Comparison of ENCODE assay signal across 8 cellular contexts in the genomic region with DNA sequence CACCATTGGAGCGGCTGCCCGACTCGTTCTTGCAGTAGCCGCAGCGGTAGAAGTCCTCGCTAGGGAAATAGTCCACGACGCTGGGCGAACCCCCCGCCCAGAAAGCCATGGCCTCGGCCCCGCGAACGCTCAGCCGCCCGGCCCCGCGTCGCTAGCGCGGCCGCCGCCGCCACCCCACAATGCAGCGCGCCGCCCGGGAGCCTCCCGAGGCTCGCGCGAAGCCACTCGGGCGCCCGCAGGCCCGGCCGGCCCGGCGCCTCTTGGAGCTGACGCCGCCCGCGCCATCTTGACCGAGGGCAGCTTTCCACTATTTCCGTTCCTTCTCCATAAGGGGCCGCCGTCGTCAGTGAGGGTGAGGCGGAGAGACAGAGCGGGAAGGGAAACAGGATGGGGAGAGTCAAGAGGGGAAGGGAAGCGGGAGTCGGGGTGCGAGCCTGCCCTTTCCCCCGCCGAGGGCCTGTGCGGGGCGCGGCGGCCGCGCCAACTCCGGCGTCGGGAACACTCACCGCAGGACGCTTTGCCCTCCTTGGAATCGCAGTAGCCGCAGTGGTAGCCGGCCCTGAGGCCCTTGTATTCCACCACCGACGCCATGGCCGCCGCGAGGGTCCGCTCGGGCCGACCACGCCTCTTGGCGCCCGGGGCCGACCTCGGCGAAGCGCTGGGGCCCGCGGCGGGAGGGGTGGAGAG. TPM values are rescaled to one million over a fixed set of nuclear protein-coding genes. Genes with fewer than 3 reads are reported as not detected.
DNase-seq lines count a peak whose midpoint lies in the region; ATAC-seq and TF ChIP-seq lines count a peak whose summit lies in the region.

ATE1 (minus strand) TSS at position 191 of the 687 bp plus-strand sequence; CDS start at position 109, 82 bp downstream.

- peak within 1 kb of the TSS; percentile 93 for H4K5ac ChIP-seq in IMR-90 (ENCODE audit: low read depth, low read length)

- H2AK5ac ChIP-seq in IMR-90 (ENCODE audit: low read depth, low read length): peak within 1 kb of the TSS; percentile 47; the same call in 1 of the 2 replicates

- H3K4me1 ChIP-seq in IMR-90 (ENCODE audit: control insufficient read depth, insufficient read depth, low read length) (no peaks in the 10 kb centered on the region), mucosa of rectum (ENCODE audit: control insufficient read depth in 2 of 2, insufficient read depth in 2 of 2, low read length in 2 of 2) (peaks cover 10 to 32% of the 10 kb centered on the region in 2 donors)

- peak within 1 kb of the TSS; percentile 93 for H3K9ac ChIP-seq in IMR-90 (ENCODE audit: low read depth, low read length)
- peak within 1 kb of the TSS; percentile 95 to 96 for H3K9ac ChIP-seq in mucosa of rectum (ENCODE audit: low read depth in 1 of 2, low read length in 2 of 2)

- peak within 1 kb of the TSS; percentile 71 for H4K91ac ChIP-seq in IMR-90 (ENCODE audit: insufficient read depth, low read depth, low read length)

- H3K18ac ChIP-seq in IMR-90 (ENCODE audit: low read depth, low read length): peak within 1 kb of the TSS; percentile 74

- peaks cover 29% of the 10 kb centered on the region for H3K4me1 Mint-ChIP-seq in activated T-cell treated with anti-CD3 and anti-CD28 coated beads, Interleukin-2, amount 50 U/mL, for 24 hours (ENCODE audit: low read depth)

- dilution Hi-C loops in IMR-90 (cut with HindIII; ENCODE audit: low sequenced_read_pairs, unreplicated experiment): no loop called here

- no peaks in the 10 kb centered on the region for H3K27me3 ChIP-seq in IMR-90 (ENCODE audit: control insufficient read depth, insufficient read depth, low read length)
- no peaks in the 10 kb centered on the region for H3K27me3 ChIP-seq in mucosa of rectum (ENCODE audit: control insufficient read depth in 2 of 2, insufficient read depth in 2 of 2, low read length in 2 of 2)

- POLR2A ChIA-PET in IMR-90 (lab: Charles Lee; ENCODE audit: unreplicated experiment): interaction anchor here (0.5 kb wide), 1 partner anchor 1077 kb away, joined by 4 read pairs; no protein-coding TSS in a partner anchor

- H3K27me3 Mint-ChIP-seq in activated T-cell treated with anti-CD3 and anti-CD28 coated beads, Interleukin-2, amount 50 U/mL, for 24 hours: no peaks in the 10 kb centered on the region

- H3K23ac ChIP-seq in IMR-90 (ENCODE audit: low read depth, low read length): peak within 1 kb of the TSS; percentile 79

- peak within 1 kb of the TSS; percentile 97 for H2AFZ ChIP-seq in IMR-90 (replicated peaks; ENCODE audit: low read length, poor library complexity)

- H3K4ac ChIP-seq in IMR-90 (ENCODE audit: low read depth, low read length): peak within 1 kb of the TSS; percentile 83

- H2BK120ac ChIP-seq in IMR-90 (ENCODE audit: low read depth, low read length): peak within 1 kb of the TSS; percentile 73; the same call in 1 of the 2 replicates

- peak within 1 kb of the TSS; percentile 96 for H2BK5ac ChIP-seq in IMR-90 (ENCODE audit: low read depth, low read length, poor library complexity, severe bottlenecking)

- H2AK9ac ChIP-seq in IMR-90 (replicated peaks; ENCODE audit: low read depth, low read length, poor library complexity): peak within 1 kb of the TSS; percentile 80

- peak within 1 kb of the TSS; percentile 84 for H3K14ac ChIP-seq in IMR-90 (replicated peaks; ENCODE audit: low read depth, low read length)

- no peaks in the 10 kb centered on the region for H4K20me1 ChIP-seq in IMR-90 (ENCODE audit: insufficient read depth, low read length)

- peaks cover 10 to 39% of the 10 kb centered on the region in 2 experiments for H3K79me1 ChIP-seq in IMR-90 (ENCODE audit: low read depth in 1 of 2, low read length in 2 of 2)

- in situ Hi-C loops in IMR-90 (cut with MboI; ENCODE audit: low sequenced_read_pairs): no loop called here

- peak within 1 kb of the TSS; percentile 76 to 93 for H4K8ac ChIP-seq in IMR-90 (ENCODE audit: low read depth in 2 of 2, low read length in 2 of 2)

- peak; percentile 86 for ATAC-seq in GM21528 (IDR thresholded peaks at IDR 0.05; ENCODE audit: low FRiP score, unreplicated experiment)
- peak; percentile 95 for ATAC-seq in IMR-90 (ENCODE audit: low read depth)

- CTCF ChIA-PET in IMR-90 (lab: Yijun Ruan, JAX): no interaction called here

- peak; percentile 81 for DNase-seq in DMS114 treated with DMSO at 0.1 percent for 48 hours (lab: John Stamatoyannopoulos, UW; ENCODE audit: unreplicated experiment)
- peak; percentile 88 for DNase-seq in IMR-90
- peak; percentile 88 for DNase-seq in activated T-cell treated with anti-CD3 and anti-CD28 coated beads, Interleukin-2, amount 50 U/mL, for 24 hours
- DNase-seq in erythroblast (lab: John Stamatoyannopoulos, UW): peak; percentile 86 to 93
- peak; percentile 45 to 70 for DNase-seq in stimulated activated CD8-positive, alpha-beta memory T cell treated with anti-CD3 and anti-CD28 coated beads, Interleukin-4, amount 100 ng/mL, for 4 hours (ENCODE audit: low read depth in 2 of 2, low spot score in 1 of 2)

- H2BK20ac ChIP-seq in IMR-90 (ENCODE audit: low read depth, low read length): 0 out of 2 replicates have a peak within 1 kb of the TSS, but pooled peaks have one; percentile 6

- H3K27ac ChIP-seq in IMR-90 (ENCODE audit: insufficient read depth, low read length): peak within 1 kb of the TSS; percentile 98
- H3K27ac ChIP-seq in mucosa of rectum (ENCODE audit: low read depth in 2 of 2, low read length in 2 of 2): peak within 1 kb of the TSS; percentile 96 to 97

- no peak for TF ChIP-seq RAD21 in IMR-90 (IDR thresholded peaks at IDR 0.05; ENCODE audit: low read length)

- no peaks in the 10 kb centered on the region for H3K9me3 Mint-ChIP-seq in activated T-cell treated with anti-CD3 and anti-CD28 coated beads, Interleukin-2, amount 50 U/mL, for 24 hours

- BruUV-seq in IMR-90 (replicated peaks; lab: Mats Ljungman, UMichigan): no TSS peak

- intact Hi-C loops in IMR-90 (cut with micrococcal nuclease): loop anchor here (1.0 to 10.0 kb wide), 3 partner anchors 124 to 337 kb away; no protein-coding TSS in a partner anchor

- no peak within 1 kb of the TSS for H2BK15ac ChIP-seq in IMR-90 (ENCODE audit: low read depth, low read length)

- H3K4me3 ChIP-seq in IMR-90 (ENCODE audit: insufficient read depth, low read depth, low read length) (peak within 1 kb of the TSS; percentile 91), mucosa of rectum (ENCODE audit: low read length in 2 of 2) (peak within 1 kb of the TSS; percentile 89 to 99)

- H3K9me3 ChIP-seq in IMR-90 (ENCODE audit: control insufficient read depth, insufficient read depth, low read length): no peaks in the 10 kb centered on the region
- no peaks in the 10 kb centered on the region for H3K9me3 ChIP-seq in mucosa of rectum (ENCODE audit: control insufficient read depth in 2 of 2, low read length in 2 of 2)

- H3K36me3 ChIP-seq in IMR-90 (ENCODE audit: control insufficient read depth, insufficient read depth, low read length): peaks cover 3% of the 10 kb centered on the region
- H3K36me3 ChIP-seq in mucosa of rectum (ENCODE audit: control insufficient read depth in 2 of 2, insufficient read depth in 2 of 2, low read length in 2 of 2): no peaks in the 10 kb centered on the region

- peak within 1 kb of the TSS; percentile 97 for H3K27ac Mint-ChIP-seq in activated T-cell treated with anti-CD3 and anti-CD28 coated beads, Interleukin-2, amount 50 U/mL, for 24 hours

- peak within 1 kb of the TSS; percentile 95 for H3K4me3 Mint-ChIP-seq in activated T-cell treated with anti-CD3 and anti-CD28 coated beads, Interleukin-2, amount 50 U/mL, for 24 hours

- peak within 1 kb of the TSS; percentile 90 for H3K56ac ChIP-seq in IMR-90 (ENCODE audit: extremely low read depth, insufficient read depth, low read length)

- H3K36me3 Mint-ChIP-seq in activated T-cell treated with anti-CD3 and anti-CD28 coated beads, Interleukin-2, amount 50 U/mL, for 24 hours (ENCODE audit: low read depth): peaks cover 49% of the 10 kb centered on the region

- TF ChIP-seq CTCF in IMR-90 (conservative IDR thresholded peaks at IDR 0.05; ENCODE audit: low read depth, low read length): no peak; the same call in 1 of the 2 replicates

- WGBS in IMR-90 (ENCODE audit: extremely low coverage in 2 of 2, insufficient read length in 1 of 2), 2 experiments: 0% methylated on average over 24 of the region's 87 CpGs; no CpG with 5 or more reads in 1 of the 2 experiments

- TF ChIP-seq POLR2A in IMR-90 (IDR thresholded peaks at IDR 0.05; ENCODE audit: low read depth, low read length): peak; percentile 85
- TF ChIP-seq POLR2A in erythroblast (IDR thresholded peaks at IDR 0.05; ENCODE audit: low read length): peak; percentile 82

- H3K9me1 ChIP-seq in IMR-90 (ENCODE audit: insufficient read depth, low read length): peaks cover 6% of the 10 kb centered on the region; the same call in 1 of the 2 replicates

- H3K4me2 ChIP-seq in IMR-90 (ENCODE audit: low read depth, low read length): peak within 1 kb of the TSS; percentile 96

TF ChIP-seq in IMR-90, 13 proteins besides CTCF, POLR2A, EP300 and RAD21:
- TF ChIP-seq MAZ (IDR thresholded peaks at IDR 0.05; ENCODE audit: borderline replicate concordance, low read depth, low read length) (peak; percentile 20; the same call in 1 of the 2 replicates), SMC3 (IDR thresholded peaks at IDR 0.05; ENCODE audit: low read depth, low read length) (no peak), RFX5 (IDR thresholded peaks at IDR 0.05; ENCODE audit: low read depth, low read length) (no peak), CEBPB (IDR thresholded peaks at IDR 0.05; ENCODE audit: low read depth, low read length) (no peak), BHLHE40 (IDR thresholded peaks at IDR 0.05; ENCODE audit: low read depth, low read length) (no peak)

TF ChIP-seq in PFSK-1, 5 proteins besides CTCF, POLR2A, EP300 and RAD21 (continues in another document):
- TF ChIP-seq TAF1 (IDR thresholded peaks at IDR 0.05; ENCODE audit: borderline replicate concordance, insufficient read depth, low read length): peak; percentile 93

RNA-seq across cellular contexts. Expression of gene ATE1, which starts in this region (rescaled TPM):
- 21.9 and 27.8 TPM in 2 replicates for total RNA-seq in IMR-90 (2012; rRNA removed)
- 4.3 and 6.4 TPM in 2 replicates for polyA plus RNA-seq in IMR-90 (2012; rRNA removed)
- 1.4 and 2.5 TPM in 2 replicates for polyA plus RNA-seq in IMR-90 (2012; cell fraction: cytosol; rRNA removed)
- polyA plus RNA-seq in IMR-90 (2012; cell fraction: nucleus; rRNA removed; ENCODE audit: low replicate concordance): 1.2 and 5.5 TPM in 2 replicates
- polyA plus RNA-seq in PFSK-1 (2012; ENCODE audit: insufficient read length, low read depth): 9.0 TPM

Comparison
In these comparisons a context has a peak if more than half of its experiments do, and no peak if none do; other contexts are left out.
1. Peak in every context shown above with its lines: DNase-seq, ATAC-seq, H3K4me3 ChIP-seq and H3K27ac ChIP-seq.